Comparison of ENCODE assay signal across 21 cellular contexts in the genomic region with DNA sequence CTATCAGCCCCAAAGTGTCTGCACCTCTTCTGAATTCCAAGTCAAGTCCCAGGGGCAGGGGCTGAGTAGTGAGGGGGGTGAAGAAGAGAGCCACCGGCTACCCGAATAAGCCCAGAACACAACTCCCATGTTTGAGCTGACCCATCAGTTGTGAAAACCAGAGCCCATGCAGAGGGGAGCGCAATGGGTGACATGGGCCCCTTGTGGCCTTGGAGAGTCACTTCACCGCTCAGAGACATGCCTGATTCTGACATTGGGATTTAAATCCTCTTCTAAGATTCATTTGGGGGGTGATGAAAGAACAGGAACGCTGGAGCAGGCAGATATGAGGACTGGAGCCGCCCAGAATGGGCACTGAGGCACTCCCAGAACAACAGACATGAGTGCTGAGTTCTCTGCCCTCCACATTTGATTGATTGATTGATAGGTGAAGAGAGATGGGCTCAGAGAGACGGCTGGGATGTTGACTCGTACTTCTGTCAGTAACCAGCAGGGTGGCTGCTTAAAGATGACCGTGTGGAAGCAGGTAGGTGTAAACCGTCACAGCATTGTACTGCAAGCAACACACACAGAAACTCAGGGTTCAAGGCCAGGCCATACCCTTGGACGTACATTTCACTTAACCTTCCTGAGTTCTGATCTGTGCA.
DNase-seq lines count a peak whose midpoint lies in the region; ATAC-seq, FAIRE-seq and TF ChIP-seq lines count a peak whose summit lies in the region.
"Had no signal": no experiment of that assay in that cellular context is flagged by ENCODE, and none has a peak within 500 bp of the region (broad histone marks: within the 10 kb centered on the region; RNA-seq: fewer than 3 reads in every experiment).

No MANE protein-coding gene starts in this region.

- peak; percentile 6; the same call in 1 of the 2 replicates for ATAC-seq in WTC11
- no peak for ATAC-seq in naive B cell (ENCODE audit: low read depth in 2 of 2)
- ATAC-seq in HG03565 (IDR thresholded peaks at IDR 0.05; ENCODE audit: unreplicated experiment) = no peak
- ATAC-seq: PC-3, right cardiac atrium, T-cell had no signal

- H3K36me3 ChIP-seq in GM06990 (ENCODE audit: control insufficient read depth, insufficient read depth, low read length) = peaks cover 25% of the 10 kb centered on the region
- peaks cover 0 to 34% of the 10 kb centered on the region in 2 donors for H3K36me3 ChIP-seq in adrenal gland (replicated peaks in 1 of 2)

- TF ChIP-seq POLR2A in adrenal gland (IDR thresholded peaks at IDR 0.05) = no peak

- intact Hi-C loops in adrenal gland (cut with DNase I) = no loop called here

- FAIRE-seq in GM18507 (lab: Jason Lieb, UNC) = peak; percentile 9

- H3K36me3 Mint-ChIP-seq in WTC11 (peaks cover 30% of the 10 kb centered on the region), naive B cell (peaks cover 0 to 23% of the 10 kb centered on the region in 2 donors)

- no peaks in the 10 kb centered on the region for H3K27me3 Mint-ChIP-seq in WTC11 (ENCODE audit: low read depth)
- H3K27me3 Mint-ChIP-seq in naive B cell = no peaks in the 10 kb centered on the region
- H3K27me3 Mint-ChIP-seq: activated CD4-positive, alpha-beta memory T cell treated with anti-CD3 and anti-CD28 coated beads, Interleukin-2, amount 10 ng/mL, durations not matched to agents 7 days and 5 days; CD4-positive, CD25-positive, alpha-beta regulatory T cell; T-cell had no signal

- CTCF ChIA-PET in WTC11 (lab: Charles Lee) = interaction anchor here (1.0 to 2.3 kb wide), 4 partner anchors 10 to 275 kb away, joined by 3 to 10 read pairs (median 4); no protein-coding TSS in a partner anchor

- TF ChIP-seq CTCF in GM06990 (IDR thresholded peaks at IDR 0.05; ENCODE audit: insufficient read depth, low read length, poor library complexity, severe bottlenecking) = peak; percentile 3
- TF ChIP-seq CTCF in WTC11 (IDR thresholded peaks at IDR 0.05) = no peak
- TF ChIP-seq CTCF in adrenal gland (IDR thresholded peaks at IDR 0.05) = no peak

- POLR2A ChIA-PET in WTC11 (lab: Charles Lee) = interaction anchor here (1.1 kb wide), 1 partner anchor 32 kb away, joined by 3 read pairs; no protein-coding TSS in a partner anchor

- H3K4me1 Mint-ChIP-seq in WTC11 (peaks cover 16% of the 10 kb centered on the region), naive B cell (peaks cover 8 to 32% (median 13%) of the 10 kb centered on the region in 3 donors)

- H3K9me3 Mint-ChIP-seq in WTC11 = no peaks in the 10 kb centered on the region
- no peaks in the 10 kb centered on the region for H3K9me3 Mint-ChIP-seq in naive B cell
- H3K9me3 Mint-ChIP-seq: activated CD4-positive, alpha-beta memory T cell treated with anti-CD3 and anti-CD28 coated beads, Interleukin-2, amount 10 ng/mL, durations not matched to agents 7 days and 5 days; activated naive CD4-positive, alpha-beta T cell treated with anti-CD3 and anti-CD28 coated beads for 36 hours; CD4-positive, CD25-positive, alpha-beta regulatory T cell; T-cell had no signal

- no peaks in the 10 kb centered on the region for H3K9me3 ChIP-seq in adrenal gland (replicated peaks in 1 of 3)

- H3K4me1 ChIP-seq in adrenal gland (replicated peaks in 1 of 2) = no peaks in the 10 kb centered on the region

- no peaks in the 10 kb centered on the region for H3K27me3 ChIP-seq in GM06990 (replicated peaks; ENCODE audit: control insufficient read depth, insufficient read depth, low read length)
- H3K27me3 ChIP-seq in adrenal gland = no peaks in the 10 kb centered on the region

- H3K4me3 ChIP-seq in GM06990 (replicated peaks; ENCODE audit: low read depth, low read length) = no peak overlapping the region
- no peak overlapping the region for H3K4me3 ChIP-seq in adrenal gland
- H3K4me3 ChIP-seq: lung had no signal

- DNase-seq in GM06990 (ENCODE audit: extremely low read depth, insufficient read length) = no peak
- DNase-seq in GM18507 (ENCODE audit: extremely low spot score, insufficient read length, low read depth) = no peak
- DNase-seq in WTC11 (ENCODE audit: low spot score) = no peak
- no peak for DNase-seq in naive B cell
- DNase-seq in occipital lobe (lab: John Stamatoyannopoulos, UW) = no peak
- no peak for DNase-seq in adrenal gland
- DNase-seq: activated CD4-positive, alpha-beta memory T cell treated with anti-CD3 and anti-CD28 coated beads, Interleukin-2, amount 10 ng/mL, durations not matched to agents 7 days and 5 days; activated naive CD4-positive, alpha-beta T cell treated with anti-CD3 and anti-CD28 coated beads for 36 hours; activated T-cell treated with anti-CD3 and anti-CD28 coated beads for 4 hours; CD4-positive, CD25-positive, alpha-beta regulatory T cell; DMS 273 treated with DMSO at 0.1 percent for 48 hours; effector CD8-positive, alpha-beta T cell; GDM1; NCI-H146; NCI-H69; PC-3; right cardiac atrium; SHP77 treated with DMSO at 0.1 percent for 48 hours; T-cell had no signal

- no peak overlapping the region for H3K4me3 Mint-ChIP-seq in WTC11
- H3K4me3 Mint-ChIP-seq in naive B cell = no peak overlapping the region
- H3K4me3 Mint-ChIP-seq: activated CD4-positive, alpha-beta memory T cell treated with anti-CD3 and anti-CD28 coated beads, Interleukin-2, amount 10 ng/mL, durations not matched to agents 7 days and 5 days; activated naive CD4-positive, alpha-beta T cell treated with anti-CD3 and anti-CD28 coated beads for 36 hours; CD4-positive, CD25-positive, alpha-beta regulatory T cell; T-cell had no signal

- H3K27ac Mint-ChIP-seq in WTC11 = peak overlapping the region; percentile 62; the same call in 1 of the 2 replicates
- H3K27ac Mint-ChIP-seq in naive B cell = peak overlapping the region; percentile 19 to 90 (median 63)
- H3K27ac Mint-ChIP-seq: activated CD4-positive, alpha-beta memory T cell treated with anti-CD3 and anti-CD28 coated beads, Interleukin-2, amount 10 ng/mL, durations not matched to agents 7 days and 5 days; activated naive CD4-positive, alpha-beta T cell treated with anti-CD3 and anti-CD28 coated beads for 36 hours had no signal

- H3K27ac ChIP-seq in adrenal gland = no peak overlapping the region

- 70 to 89% (median 84%) methylated on average over 11 of the region's 11 CpGs for WGBS in adrenal gland, 4 donors

TF ChIP-seq in WTC11, 78 proteins besides CTCF, POLR2A, EP300 and RAD21:
- TF ChIP-seq TEAD4 (CRISPR knock-in tag; IDR thresholded peaks at IDR 0.05) (no peak), PRRX2 (CRISPR knock-in tag; IDR thresholded peaks at IDR 0.05) (no peak)
TF ChIP-seq in WTC11: peak in this region for 0.
